8 cellular contexts compared by ENCODE assay signal in genomic region chr14:102777711-102778615, GRCh38. TPM values are rescaled to one million over a fixed set of nuclear protein-coding genes. Genes with fewer than 3 reads are reported as not detected.
A peak's percentile ranks its signal among the peaks of the same experiment; 100 is the strongest.
DNase-seq lines count a peak whose midpoint lies in the region; ATAC-seq and TF ChIP-seq lines count a peak whose summit lies in the region.

No MANE protein-coding gene starts in this region.

- H3K4me1 Mint-ChIP-seq in CD4-positive, CD25-positive, alpha-beta regulatory T cell: peaks cover 25 to 68% (median 46%) of the 10 kb centered on the region in 4 donors

- H3K27me3 Mint-ChIP-seq in CD4-positive, CD25-positive, alpha-beta regulatory T cell: peaks cover 9% of the 10 kb centered on the region

- TF ChIP-seq EP300 in gastroesophageal sphincter (IDR thresholded peaks at IDR 0.05): no peak

- H3K27ac Mint-ChIP-seq in CD4-positive, CD25-positive, alpha-beta regulatory T cell: peak overlapping the region; percentile 94 to 99 (median 96)

- H3K4me3 ChIP-seq in CD4-positive, CD25-positive, alpha-beta regulatory T cell (ENCODE audit: low read depth, low read length): peak overlapping the region; percentile 99
- H3K4me3 ChIP-seq in KMS-11 (IDR thresholded peaks at IDR 0.05; ENCODE audit: insufficient read depth, low read depth, low read length) (no peak overlapping the region), gastroesophageal sphincter (peak overlapping the region; percentile 50 to 94), osteoblast (ENCODE audit: insufficient read depth, low read length) (peak overlapping the region; percentile 87)

- H3K9ac ChIP-seq in KMS-11: peak overlapping the region; percentile 98

- peak overlapping the region; percentile 84 for H3K27ac ChIP-seq in CD4-positive, CD25-positive, alpha-beta regulatory T cell (ENCODE audit: insufficient read depth, low read length, poor library complexity, severe bottlenecking)
- peak overlapping the region; percentile 96 for H3K27ac ChIP-seq in KMS-11
- H3K27ac ChIP-seq in gastroesophageal sphincter: peak overlapping the region; percentile 68 to 95 (median 92)
- peak overlapping the region; percentile 48 for H3K27ac ChIP-seq in osteoblast (ENCODE audit: low read depth, low read length)

- H4K20me1 ChIP-seq in KMS-11 (ENCODE audit: insufficient read depth) (peaks cover 26% of the 10 kb centered on the region), osteoblast (ENCODE audit: insufficient read depth, low read length) (peaks cover 29% of the 10 kb centered on the region)

- TF ChIP-seq CTCF in KMS-11 (conservative IDR thresholded peaks at IDR 0.05; ENCODE audit: low read depth, low read length) (no peak), gastroesophageal sphincter (IDR thresholded peaks at IDR 0.05) (peak in 1 of 4 experiments; percentile 3), osteoblast (IDR thresholded peaks at IDR 0.05; ENCODE audit: extremely low read depth, low read depth, low read length) (no peak)

- no peaks in the 10 kb centered on the region for H3K36me3 ChIP-seq in CD4-positive, CD25-positive, alpha-beta regulatory T cell (ENCODE audit: control insufficient read depth, insufficient read depth, low read length)
- H3K36me3 ChIP-seq in KMS-11 (ENCODE audit: insufficient read depth) (no peaks in the 10 kb centered on the region), gastroesophageal sphincter (no peaks in the 10 kb centered on the region), osteoblast (ENCODE audit: insufficient read depth, low read length) (no peaks in the 10 kb centered on the region)

- ATAC-seq in CD4-positive, CD25-positive, alpha-beta regulatory T cell (ENCODE audit: low read depth in 2 of 2): peak; percentile 9 to 15
- ATAC-seq in GM19467 (IDR thresholded peaks at IDR 0.05; ENCODE audit: unreplicated experiment) (peak; percentile 12), gastroesophageal sphincter (peak; percentile 77), HG03565 (IDR thresholded peaks at IDR 0.05; ENCODE audit: unreplicated experiment) (no peak)

- H3K9me3 ChIP-seq in CD4-positive, CD25-positive, alpha-beta regulatory T cell (ENCODE audit: control insufficient read depth in 2 of 2, low read length in 2 of 2): no peaks in the 10 kb centered on the region
- H3K9me3 ChIP-seq in gastroesophageal sphincter (no peaks in the 10 kb centered on the region), osteoblast (ENCODE audit: low read depth, low read length) (no peaks in the 10 kb centered on the region)

- peak overlapping the region; percentile 38 for H2AFZ ChIP-seq in KMS-11 (ENCODE audit: low read depth)
- H2AFZ ChIP-seq in osteoblast (ENCODE audit: low read length): peak overlapping the region; percentile 77

- peaks cover 8% of the 10 kb centered on the region for H3K36me3 Mint-ChIP-seq in CD4-positive, CD25-positive, alpha-beta regulatory T cell

- H3K4me1 ChIP-seq in CD4-positive, CD25-positive, alpha-beta regulatory T cell (ENCODE audit: control insufficient read depth, insufficient read depth, low read length, poor library complexity, severe bottlenecking): peaks cover 56% of the 10 kb centered on the region
- H3K4me1 ChIP-seq in KMS-11 (ENCODE audit: low read depth, poor library complexity, severe bottlenecking) (peaks cover 57% of the 10 kb centered on the region), gastroesophageal sphincter (peaks cover 0 to 50% (median 13%) of the 10 kb centered on the region in 3 donors), osteoblast (ENCODE audit: insufficient read depth, low read length) (peaks cover 27% of the 10 kb centered on the region)

- peak overlapping the region; percentile 92; the same call in 1 of the 2 replicates for H3K4me2 ChIP-seq in KMS-11
- peak overlapping the region; percentile 84 for H3K4me2 ChIP-seq in osteoblast (ENCODE audit: insufficient read depth, low read length)

- no peaks in the 10 kb centered on the region for H3K27me3 ChIP-seq in CD4-positive, CD25-positive, alpha-beta regulatory T cell (ENCODE audit: control insufficient read depth, insufficient read depth, low read length)
- H3K27me3 ChIP-seq in KMS-11 (ENCODE audit: insufficient read depth, low read depth) (no peaks in the 10 kb centered on the region), gastroesophageal sphincter (no peaks in the 10 kb centered on the region), osteoblast (ENCODE audit: insufficient read depth, low read length) (no peaks in the 10 kb centered on the region)

- TF ChIP-seq POLR2A in gastroesophageal sphincter (IDR thresholded peaks at IDR 0.05): peak in 1 of 2 donors; percentile 12

- peaks cover 0 to under 1% (median 0%) of the 10 kb centered on the region in 7 donors for H3K9me3 Mint-ChIP-seq in CD4-positive, CD25-positive, alpha-beta regulatory T cell

- peak in 2 of 3 donors; percentile 47 to 64 for DNase-seq in CD4-positive, CD25-positive, alpha-beta regulatory T cell
- peak; percentile 15 for DNase-seq in activated T-helper 9 cell treated with anti-CD3 and anti-CD28 coated beads, Interleukin-2, amount 50 U/mL, for 16 hours (ENCODE audit: low read depth)
- peak; percentile 96 for DNase-seq in osteoblast (ENCODE audit: insufficient read length, low spot score, missing footprints)
- DNase-seq in NCI-H345 treated with DMSO at 0.1 percent for 48 hours (lab: John Stamatoyannopoulos, UW; ENCODE audit: unreplicated experiment): no peak

- H3K79me2 ChIP-seq in KMS-11 (ENCODE audit: insufficient read depth, low read depth) (peaks cover 52% of the 10 kb centered on the region), osteoblast (ENCODE audit: insufficient read depth, low read length) (peaks cover 49% of the 10 kb centered on the region)

- H3K4me3 Mint-ChIP-seq in CD4-positive, CD25-positive, alpha-beta regulatory T cell: peak overlapping the region; percentile 92 to 98 (median 94)

- 0% methylated on average over 8 of the region's 112 CpGs for WGBS in gastroesophageal sphincter (ENCODE audit: low coverage in 1 of 2), 2 donors

RNA-seq across cellular contexts. Expression of gene TRAF3, which starts 0.7 kb away (rescaled TPM):
- total RNA-seq in CD4-positive, CD25-positive, alpha-beta regulatory T cell: 71.2 TPM
- 10 to 100 TPM; 17.7 to 26.9 (median 20.4) TPM for polyA plus RNA-seq in CD4-positive, CD25-positive, alpha-beta regulatory T cell
- total RNA-seq in gastroesophageal sphincter (10 to 100 TPM; 10.9 to 29.0 (median 18.7) TPM), osteoblast (19.5 and 23.3 TPM in 2 replicates)
